ENCODE assay signal across 21 cellular contexts in the genomic region with DNA sequence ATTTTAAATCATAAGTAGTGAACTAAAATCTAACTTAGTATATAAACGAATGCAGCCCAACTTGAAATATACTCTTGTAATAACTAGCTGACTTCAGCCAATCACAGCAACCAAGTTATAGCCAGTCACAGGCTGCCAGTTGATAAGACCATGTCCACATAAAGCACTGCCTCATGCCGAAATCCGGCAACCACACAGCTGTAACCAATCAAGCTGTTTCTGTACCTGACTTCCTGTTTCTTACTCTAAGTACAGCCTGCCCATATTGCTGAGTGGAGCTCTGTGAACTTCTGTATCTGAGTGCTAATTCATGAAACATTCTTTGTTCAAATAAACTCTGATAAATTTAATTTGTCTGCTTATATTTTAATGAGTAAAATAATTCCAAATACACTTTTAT.
DNase-seq lines count a peak whose midpoint lies in the region; ATAC-seq and TF ChIP-seq lines count a peak whose summit lies in the region.
"Had no signal": no experiment of that assay in that cellular context is flagged by ENCODE, and none has a peak within 500 bp of the region (broad histone marks: within the 10 kb centered on the region; RNA-seq: fewer than 3 reads in every experiment).

No MANE protein-coding gene starts in this region.

- H3K4me1 ChIP-seq in A673 (ENCODE audit: insufficient read depth, low read length, poor library complexity, severe bottlenecking) (no peaks in the 10 kb centered on the region), upper lobe of left lung (no peaks in the 10 kb centered on the region)

- BruUV-seq in A673 (replicated peaks; lab: Mats Ljungman, UMichigan): no TSS peak

- H3K36me3 ChIP-seq in A673 (ENCODE audit: insufficient read depth, low read length, poor library complexity, severe bottlenecking): no peaks in the 10 kb centered on the region
- no peaks in the 10 kb centered on the region for H3K36me3 ChIP-seq in upper lobe of left lung

- TF ChIP-seq POLR2A in upper lobe of left lung (IDR thresholded peaks at IDR 0.05): no peak

- H3K9me3 ChIP-seq in A673 (ENCODE audit: low read depth, low read length, poor library complexity, severe bottlenecking) (no peaks in the 10 kb centered on the region), upper lobe of left lung (no peaks in the 10 kb centered on the region)

- no peaks in the 10 kb centered on the region for H3K27me3 ChIP-seq in A673 (replicated peaks; ENCODE audit: insufficient read depth, low read depth, low read length, poor library complexity)
- no peaks in the 10 kb centered on the region for H3K27me3 ChIP-seq in upper lobe of left lung

- H3K4me3 ChIP-seq in A673 (ENCODE audit: low read depth, low read length, poor library complexity, severe bottlenecking): no peak overlapping the region
- H3K4me3 ChIP-seq in choroid plexus epithelial cell (ENCODE audit: low read depth, low read length): no peak overlapping the region
- no peak overlapping the region for H3K4me3 ChIP-seq in upper lobe of left lung
- H3K4me3 ChIP-seq: GM23248, K562 had no signal

- TF ChIP-seq CTCF in A673 (conservative IDR thresholded peaks at IDR 0.05; ENCODE audit: low read depth, low read length) (no peak), choroid plexus epithelial cell (conservative IDR thresholded peaks at IDR 0.05; ENCODE audit: low read depth, low read length) (no peak), upper lobe of left lung (IDR thresholded peaks at IDR 0.05) (no peak)

- peak; percentile 2 for DNase-seq in A673 (ENCODE audit: low spot score)
- DNase-seq in KBM-7: peak; percentile 27
- peak; percentile 3 for DNase-seq in RKO (ENCODE audit: low spot score)
- peak; percentile 36 for DNase-seq in choroid plexus epithelial cell (ENCODE audit: low read depth)
- DNase-seq in globus pallidus (ENCODE audit: low spot score): no peak
- no peak for DNase-seq in upper lobe of left lung
- no peak for DNase-seq in left lobe of liver (ENCODE audit: low spot score)
- no peak for DNase-seq in hepatic stellate cell (ENCODE audit: low spot score)
- DNase-seq: Calu3; CD4-positive, CD25-positive, alpha-beta regulatory T cell; GM23248; HFFc6; NCI-H1417; NCI-H2081; NCI-H524 treated with DMSO at 0.1 percent for 48 hours; NK-92 treated with Interleukin-12 subunit alpha and Interleukin-12 subunit beta, amount 100 ng/mL, for 24 hours; SHP77 treated with DMSO at 0.1 percent for 48 hours; SW 1271 had no signal

- CTCF ChIA-PET in A673 (lab: Charles Lee): no interaction called here

- ATAC-seq in upper lobe of left lung (ENCODE audit: low FRiP score in 2 of 2) (no peak), left lobe of liver (no peak)
- ATAC-seq: K562, Panc1 had no signal

- WGBS in upper lobe of left lung, 2 donors: 52 to 63% methylated on average over 3 of the region's 3 CpGs

- in situ Hi-C loops in KBM-7 (cut with MboI; ENCODE audit: low pct_unique_long_range_greater_than_20kb, low sequenced_read_pairs): no loop called here

- H3K27ac ChIP-seq in A673 (ENCODE audit: low read depth, low read length, poor library complexity, severe bottlenecking): no peak overlapping the region
- no peak overlapping the region for H3K27ac ChIP-seq in upper lobe of left lung
- H3K27ac ChIP-seq: GM23248, HL-60 had no signal

- TF ChIP-seq EP300 in upper lobe of left lung (IDR thresholded peaks at IDR 0.05): no peak

- POLR2A ChIA-PET in A673 (lab: Charles Lee; ENCODE audit: low non-redundant PET): no interaction called here

- intact Hi-C loops in A673 (cut with micrococcal nuclease; ENCODE audit: unreplicated experiment): no loop called here

Comparison
In these comparisons a context has a peak if more than half of its experiments do, and no peak if none do; other contexts are left out.
1. DNase-seq: peak in A673 (single experiment), KBM-7 (single experiment), RKO (single experiment) and choroid plexus epithelial cell (single experiment); none in globus pallidus (single experiment), upper lobe of left lung (0 of 2), left lobe of liver (single experiment) and hepatic stellate cell (single experiment).